In the genomic region with DNA sequence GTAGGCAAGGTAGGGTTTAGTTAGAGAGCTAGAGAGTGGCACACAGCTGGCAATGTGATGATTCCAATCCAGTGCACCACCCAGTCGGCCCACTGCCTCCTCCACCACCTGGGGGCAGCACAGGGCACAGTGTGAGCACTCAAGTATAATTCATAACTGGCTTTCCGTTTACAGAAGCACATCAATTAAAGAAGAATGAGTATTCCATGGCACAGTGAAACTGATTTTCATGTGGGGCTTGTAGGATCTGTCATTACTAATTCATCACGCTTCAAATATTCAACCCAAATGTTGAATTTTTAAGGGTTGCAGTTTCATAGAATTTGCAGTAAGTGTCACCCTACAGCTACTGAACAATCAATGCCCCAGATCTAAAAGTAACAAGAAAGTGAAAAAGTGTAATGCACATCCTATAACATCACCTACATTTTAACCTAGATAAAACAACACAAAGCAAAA, we compare ENCODE assay signal across 8 cellular contexts.
DNase-seq lines count a peak whose midpoint lies in the region; ATAC-seq, FAIRE-seq and TF ChIP-seq lines count a peak whose summit lies in the region.

No MANE protein-coding gene starts in this region.

- no peaks in the 10 kb centered on the region for H3K9me3 ChIP-seq in DND-41 (ENCODE audit: insufficient read depth, low read length, severe bottlenecking)

- H3K27ac ChIP-seq in DND-41 (ENCODE audit: low read length), result no peak overlapping the region

- H3K4me1 Mint-ChIP-seq in progenitor cell of endocrine pancreas (ENCODE audit: low read depth), result no peaks in the 10 kb centered on the region

- no peak overlapping the region for H3K9ac ChIP-seq in DND-41 (ENCODE audit: low read depth, low read length)

- H2AFZ ChIP-seq in DND-41 (ENCODE audit: low read depth, low read length), result no peak overlapping the region

- peak; percentile 62 for TF ChIP-seq RAD21 in Ishikawa (IDR thresholded peaks at IDR 0.05; ENCODE audit: low read depth)

- H3K27me3 ChIP-seq in DND-41 (ENCODE audit: insufficient read depth, low read length, poor library complexity), result no peaks in the 10 kb centered on the region

- TF ChIP-seq CTCF in DND-41 (IDR thresholded peaks at IDR 0.05; ENCODE audit: borderline replicate concordance, extremely low read depth, low read length, poor library complexity, severe bottlenecking), result peak; percentile 89
- TF ChIP-seq CTCF in progenitor cell of endocrine pancreas (IDR thresholded peaks at IDR 0.05; ENCODE audit: unreplicated experiment), result peak; percentile 99

- no peak overlapping the region for H3K4me2 ChIP-seq in DND-41 (ENCODE audit: insufficient read depth, low read length)

- peak; percentile 83 for FAIRE-seq in urothelium cell line (lab: Jason Lieb, UNC)

- H3K4me3 ChIP-seq in DND-41 (ENCODE audit: low read depth in 1 of 2, low read length in 2 of 2), result no peak overlapping the region

- DNase-seq in DND-41 (peak; percentile 62), SHP77 (lab: John Stamatoyannopoulos, UW) (peak; percentile 29 to 41), glomerular visceral epithelial cell (ENCODE audit: extremely low spot score) (peak; percentile 36), progenitor cell of endocrine pancreas (ENCODE audit: low spot score, unreplicated experiment) (peak; percentile 56), urothelium cell line (ENCODE audit: low spot score) (peak; percentile 68)
- DNase-seq in activated gamma-delta T cell treated with anti-CD3 and anti-CD28 coated beads, Interleukin-2, amount 50 U/mL, for 16 hours (ENCODE audit: low read depth), result peak; percentile 62

- H3K4me1 ChIP-seq in DND-41 (ENCODE audit: insufficient read depth, low read length), result no peaks in the 10 kb centered on the region

- H3K9me3 Mint-ChIP-seq in progenitor cell of endocrine pancreas (ENCODE audit: low read depth), result no peaks in the 10 kb centered on the region

- H3K27ac Mint-ChIP-seq in progenitor cell of endocrine pancreas, result no peak overlapping the region

- TF ChIP-seq EP300 in Ishikawa (IDR thresholded peaks at IDR 0.05; ENCODE audit: borderline replicate concordance), result no peak

- H3K79me2 ChIP-seq in DND-41 (ENCODE audit: insufficient read depth, low read length), result no peaks in the 10 kb centered on the region

- H3K27me3 Mint-ChIP-seq in progenitor cell of endocrine pancreas, result peaks cover 18% of the 10 kb centered on the region

- ATAC-seq in DND-41 (ENCODE audit: insufficient read depth, low read depth) (peak; percentile 85), GM21529 (IDR thresholded peaks at IDR 0.05; ENCODE audit: unreplicated experiment) (peak; percentile 77)

- H4K20me1 ChIP-seq in DND-41 (ENCODE audit: insufficient read depth, low read length), result no peaks in the 10 kb centered on the region

- no peak overlapping the region for H3K4me3 Mint-ChIP-seq in progenitor cell of endocrine pancreas (ENCODE audit: low read depth)

- no peaks in the 10 kb centered on the region for H3K36me3 ChIP-seq in DND-41 (ENCODE audit: insufficient read depth, low read length)

- no peaks in the 10 kb centered on the region for H3K36me3 Mint-ChIP-seq in progenitor cell of endocrine pancreas (ENCODE audit: insufficient read depth)

TF ChIP-seq in Ishikawa, 13 proteins besides CTCF, POLR2A, EP300 and RAD21:
- no peak for TF ChIP-seq ZBTB7A (IDR thresholded peaks at IDR 0.05; ENCODE audit: low read depth)
